11 cellular contexts compared by ENCODE assay signal in genomic region chr19:17811103-17811502, GRCh38. TPM values are rescaled to one million over a fixed set of nuclear protein-coding genes. Genes with fewer than 3 reads are reported as not detected.
"Had no signal": no experiment of that assay in that cellular context is flagged by ENCODE, and none has a peak within 500 bp of the region (broad histone marks: within the 10 kb centered on the region; RNA-seq: fewer than 3 reads in every experiment).

No MANE protein-coding gene starts in this region.

- H3K9ac ChIP-seq: GM23248 had no signal

- H2AFZ ChIP-seq: GM23248 had no signal

- FAIRE-seq: HepG2 had no signal

- ATAC-seq: HepG2 had no signal

- H3K4me3 Mint-ChIP-seq: HFFc6, IgD-negative memory B cell had no signal

- H3K4me3 ChIP-seq: GM23248 had no signal

- DNase-seq: GM23248, GOT3, H7, HCEC 1CT, HFFc6, KG1 had no signal

- H3K27ac Mint-ChIP-seq: HFFc6, IgD-negative memory B cell had no signal

- H3K27ac ChIP-seq: GM23248, HL-60 had no signal

RNA-seq across cellular contexts. Expression of gene INSL3, which starts 10.2 kb away (rescaled TPM):
- total RNA-seq: GM23248, H4, H7, HepG2, HFFc6, HT1080 had no signal
- polyA plus RNA-seq: GM23248 had no signal

RNA-seq across cellular contexts. Expression of gene B3GNT3, which starts 16.2 kb away (rescaled TPM):
- total RNA-seq: GM23248, H4, HFFc6, HT1080 had no signal
- polyA plus RNA-seq: GM23248, IgD-negative memory B cell had no signal
